In genomic region chr1:52141513-52142219, GRCh38 we compare ENCODE assay signal across 1 cellular context.
TF ChIP-seq lines count a peak whose summit lies in the region.

A gene with protein sequence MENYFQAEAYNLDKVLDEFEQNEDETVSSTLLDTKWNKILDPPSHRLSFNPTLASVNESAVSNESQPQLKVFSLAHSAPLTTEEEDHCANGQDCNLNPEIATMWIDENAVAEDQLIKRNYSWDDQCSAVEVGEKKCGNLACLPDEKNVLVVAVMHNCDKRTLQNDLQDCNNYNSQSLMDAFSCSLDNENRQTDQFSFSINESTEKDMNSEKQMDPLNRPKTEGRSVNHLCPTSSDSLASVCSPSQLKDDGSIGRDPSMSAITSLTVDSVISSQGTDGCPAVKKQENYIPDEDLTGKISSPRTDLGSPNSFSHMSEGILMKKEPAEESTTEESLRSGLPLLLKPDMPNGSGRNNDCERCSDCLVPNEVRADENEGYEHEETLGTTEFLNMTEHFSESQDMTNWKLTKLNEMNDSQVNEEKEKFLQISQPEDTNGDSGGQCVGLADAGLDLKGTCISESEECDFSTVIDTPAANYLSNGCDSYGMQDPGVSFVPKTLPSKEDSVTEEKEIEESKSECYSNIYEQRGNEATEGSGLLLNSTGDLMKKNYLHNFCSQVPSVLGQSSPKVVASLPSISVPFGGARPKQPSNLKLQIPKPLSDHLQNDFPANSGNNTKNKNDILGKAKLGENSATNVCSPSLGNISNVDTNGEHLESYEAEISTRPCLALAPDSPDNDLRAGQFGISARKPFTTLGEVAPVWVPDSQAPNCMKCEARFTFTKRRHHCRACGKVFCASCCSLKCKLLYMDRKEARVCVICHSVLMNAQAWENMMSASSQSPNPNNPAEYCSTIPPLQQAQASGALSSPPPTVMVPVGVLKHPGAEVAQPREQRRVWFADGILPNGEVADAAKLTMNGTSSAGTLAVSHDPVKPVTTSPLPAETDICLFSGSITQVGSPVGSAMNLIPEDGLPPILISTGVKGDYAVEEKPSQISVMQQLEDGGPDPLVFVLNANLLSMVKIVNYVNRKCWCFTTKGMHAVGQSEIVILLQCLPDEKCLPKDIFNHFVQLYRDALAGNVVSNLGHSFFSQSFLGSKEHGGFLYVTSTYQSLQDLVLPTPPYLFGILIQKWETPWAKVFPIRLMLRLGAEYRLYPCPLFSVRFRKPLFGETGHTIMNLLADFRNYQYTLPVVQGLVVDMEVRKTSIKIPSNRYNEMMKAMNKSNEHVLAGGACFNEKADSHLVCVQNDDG (N-terminal part only) (plus strand): TSS chr1:52142089. CDS start chr1:52233207, 91,118 bp downstream.

TF ChIP-seq in SK-N-SH, 30 proteins besides CTCF, POLR2A, EP300 and RAD21 (continued from another document):
- 0 out of 2 replicates have a peak, but pooled peaks have one; percentile 35 for TF ChIP-seq REST (IDR thresholded peaks at IDR 0.05; ENCODE audit: low read depth, low read length)
- TF ChIP-seq, protein P1, sequence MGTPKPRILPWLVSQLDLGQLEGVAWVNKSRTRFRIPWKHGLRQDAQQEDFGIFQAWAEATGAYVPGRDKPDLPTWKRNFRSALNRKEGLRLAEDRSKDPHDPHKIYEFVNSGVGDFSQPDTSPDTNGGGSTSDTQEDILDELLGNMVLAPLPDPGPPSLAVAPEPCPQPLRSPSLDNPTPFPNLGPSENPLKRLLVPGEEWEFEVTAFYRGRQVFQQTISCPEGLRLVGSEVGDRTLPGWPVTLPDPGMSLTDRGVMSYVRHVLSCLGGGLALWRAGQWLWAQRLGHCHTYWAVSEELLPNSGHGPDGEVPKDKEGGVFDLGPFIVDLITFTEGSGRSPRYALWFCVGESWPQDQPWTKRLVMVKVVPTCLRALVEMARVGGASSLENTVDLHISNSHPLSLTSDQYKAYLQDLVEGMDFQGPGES (IDR thresholded peaks at IDR 0.05; ENCODE audit: low read depth, low read length): no peak
- no peak for TF ChIP-seq ZBTB33 (IDR thresholded peaks at IDR 0.05; ENCODE audit: borderline replicate concordance, low read depth)
- TF ChIP-seq TCF12 (IDR thresholded peaks at IDR 0.05): no peak
- TF ChIP-seq NRF1 (IDR thresholded peaks at IDR 0.05; ENCODE audit: low read depth, low read length): no peak
- peak; percentile 79 for TF ChIP-seq MXI1 (IDR thresholded peaks at IDR 0.05; ENCODE audit: low read depth, low read length)
- TF ChIP-seq USF2 (IDR thresholded peaks at IDR 0.05; ENCODE audit: borderline replicate concordance, low read depth, low read length): no peak
- TF ChIP-seq RCOR1 (IDR thresholded peaks at IDR 0.05; ENCODE audit: low read length): 0 out of 2 replicates have a peak, but pooled peaks have one; percentile 14
- TF ChIP-seq FOSL2 (IDR thresholded peaks at IDR 0.05; ENCODE audit: borderline replicate concordance, low read depth): no peak
- TF ChIP-seq GATA2 (CRISPR knock-in tag; IDR thresholded peaks at IDR 0.05): no peak
- TF ChIP-seq FOXM1 (IDR thresholded peaks at IDR 0.05; ENCODE audit: low read depth): no peak
- no peak for TF ChIP-seq YY1 (IDR thresholded peaks at IDR 0.05; ENCODE audit: low read depth)
- TF ChIP-seq RXRA (IDR thresholded peaks at IDR 0.05; ENCODE audit: borderline replicate concordance, low read depth): no peak
